19 cellular contexts compared by ENCODE assay signal in the genomic region with DNA sequence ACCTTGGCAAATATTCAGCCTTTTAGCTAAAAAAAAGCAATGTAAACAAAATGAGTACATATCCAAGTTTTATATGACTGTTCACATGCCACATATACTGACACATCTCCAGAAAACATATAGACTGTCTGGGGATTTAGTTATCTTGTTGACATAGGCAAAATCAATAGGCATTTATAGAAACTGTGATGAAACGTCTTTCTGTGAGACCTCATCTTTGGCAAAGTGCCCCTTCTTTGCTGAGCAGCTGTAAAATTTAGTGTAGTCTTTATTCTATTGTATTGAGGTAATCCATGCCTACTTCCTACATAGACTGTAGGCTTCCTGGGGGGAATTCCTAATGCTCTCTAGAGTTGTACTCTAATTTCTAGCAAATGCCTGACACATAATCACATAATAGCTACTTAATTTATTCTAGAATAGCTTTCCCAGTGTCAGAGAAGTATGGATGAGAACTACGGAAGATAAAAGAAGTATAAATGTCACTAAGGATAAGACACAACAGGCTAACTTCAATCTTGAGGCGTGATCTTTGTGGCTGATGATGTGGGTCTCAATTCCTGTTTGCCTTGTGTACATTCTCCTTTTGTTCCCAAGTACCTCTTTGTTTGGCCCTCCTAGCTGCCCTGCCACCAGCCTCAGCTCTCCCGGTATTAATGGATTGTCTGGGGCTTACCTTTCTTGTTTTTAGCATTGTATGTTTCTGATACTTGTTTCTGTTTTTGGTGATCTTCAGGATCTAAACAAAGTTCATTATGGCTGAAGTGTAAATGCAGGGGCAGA. TPM values are rescaled to one million over a fixed set of nuclear protein-coding genes. Genes with fewer than 3 reads are reported as not detected.
DNase-seq lines count a peak whose midpoint lies in the region; ATAC-seq and TF ChIP-seq lines count a peak whose summit lies in the region.
"Had no signal": no experiment of that assay in that cellular context is flagged by ENCODE, and none has a peak within 500 bp of the region (broad histone marks: within the 10 kb centered on the region; RNA-seq: fewer than 3 reads in every experiment).

No MANE protein-coding gene starts in this region.

- H3K4me1 ChIP-seq in PC-9 (replicated peaks; ENCODE audit: insufficient read depth): peaks cover 4% of the 10 kb centered on the region
- H3K4me1 ChIP-seq: left lung, stomach had no signal

- intact Hi-C loops in PC-9 (cut with micrococcal nuclease; ENCODE audit: unreplicated experiment) (loop anchor here (10.0 kb wide), 1 partner anchor 234 kb away; no protein-coding TSS in a partner anchor), lower leg skin (cut with DNase I; ENCODE audit: low total_unique reads) (no loop called here)

- BruUV-seq in PC-9 (replicated peaks; lab: Mats Ljungman, UMichigan): no TSS peak

- WGBS in lower leg skin, 2 donors: 65 to 66% methylated on average over 4 of the region's 4 CpGs

- peak overlapping the region; percentile 19; the same call in 1 of the 2 replicates for H2AFZ ChIP-seq in PC-9

- peaks cover 8% of the 10 kb centered on the region; the same call in 1 of the 2 replicates for H3K9me3 ChIP-seq in PC-9 (ENCODE audit: insufficient read depth, low read depth)

- ATAC-seq in HG02870 (IDR thresholded peaks at IDR 0.05; ENCODE audit: unreplicated experiment) (no peak), HG03520 (IDR thresholded peaks at IDR 0.05; ENCODE audit: unreplicated experiment) (no peak)
- ATAC-seq: heart right ventricle, left lung had no signal

- no peaks in the 10 kb centered on the region for H4K20me1 ChIP-seq in PC-9 (ENCODE audit: insufficient read depth)

- no peaks in the 10 kb centered on the region for H3K36me3 ChIP-seq in PC-9 (ENCODE audit: low read depth)
- H3K36me3 ChIP-seq: heart right ventricle, left lung, stomach had no signal

- POLR2A ChIA-PET in PC-9 (lab: Charles Lee; ENCODE audit: unreplicated experiment): no interaction called here

- H3K4me2 ChIP-seq in PC-9: no peak overlapping the region

- H3K27ac ChIP-seq in PC-9 (no peak overlapping the region), epithelial cell of prostate (no peak overlapping the region)
- H3K27ac ChIP-seq: heart right ventricle, left lung, skin epidermis, stomach had no signal

- H3K4me3 ChIP-seq in PC-9: no peak overlapping the region
- no peak overlapping the region for H3K4me3 ChIP-seq in lower leg skin (ENCODE audit: low read depth, poor library complexity, severe bottlenecking)
- H3K4me3 ChIP-seq: heart right ventricle, left lung, skin epidermis, stomach had no signal

- H3K9me2 ChIP-seq in PC-9 (ENCODE audit: insufficient read depth): no peaks in the 10 kb centered on the region

- H3K79me2 ChIP-seq in PC-9 (ENCODE audit: low read depth): no peaks in the 10 kb centered on the region

- no peaks in the 10 kb centered on the region for H3K27me3 ChIP-seq in PC-9 (ENCODE audit: insufficient read depth, low read depth)
- H3K27me3 ChIP-seq: heart right ventricle, left lung, stomach had no signal

- TF ChIP-seq CTCF in PC-9 (conservative IDR thresholded peaks at IDR 0.05) (no peak), lower leg skin (IDR thresholded peaks at IDR 0.05) (no peak)

- CTCF ChIA-PET in PC-9 (lab: Charles Lee): no interaction called here

- H3F3A ChIP-seq in PC-9 (ENCODE audit: insufficient read depth, low read depth): no peaks in the 10 kb centered on the region

- peak; percentile 17 for DNase-seq in DMS153 (lab: John Stamatoyannopoulos, UW)
- peak; percentile 92 for DNase-seq in NCI-H146 (lab: John Stamatoyannopoulos, UW)
- no peak for DNase-seq in PC-9
- DNase-seq in epithelial cell of prostate (ENCODE audit: low read depth, low spot score): peak; percentile 40
- no peak for DNase-seq in lower leg skin (ENCODE audit: low spot score in 2 of 2)
- DNase-seq in NK-92 treated with Interleukin-12 subunit alpha and Interleukin-12 subunit beta, amount 100 ng/mL, for 24 hours (lab: John Stamatoyannopoulos, UW): no peak
- DNase-seq: activated CD4-positive, alpha-beta T cell treated with anti-CD3 and anti-CD28 coated beads for 4 hours; DMS79 treated with DMSO at 0.1 percent for 48 hours; H9; heart right ventricle; left lung; NCI-H1436; NCI-H226; stimulated activated CD4-positive, alpha-beta T cell treated with anti-CD3 and anti-CD28 coated beads, Interleukin-4, amount 100 ng/mL, for 24 hours; stomach; trophoblast cell had no signal

- no peak for TF ChIP-seq POLR2A in lower leg skin (IDR thresholded peaks at IDR 0.05)

RNA-seq across cellular contexts. Expression of a gene that starts 30.6 kb away (rescaled TPM):
- total RNA-seq in PC-9 (2021): 0.15 TPM in 1 of 2 replicates, not detected in the other
- total RNA-seq in lower leg skin: under 1 TPM in 2 of 4 donors, not detected in 2; 0.10 TPM

Comparison
In these comparisons a context has a peak if more than half of its experiments do, and no peak if none do; other contexts are left out.
1. DNase-seq: peak in DMS153 (single experiment), NCI-H146 (single experiment) and epithelial cell of prostate (single experiment); none in PC-9 (0 of 2), lower leg skin (0 of 2) and NK-92 treated with Interleukin-12 subunit alpha and Interleukin-12 subunit beta, amount 100 ng/mL, for 24 hours (single experiment).